ENCODE assay signal across 17 cellular contexts in genomic region chr10:112969542-112969941, GRCh38.
"Had no signal": no experiment of that assay in that cellular context is flagged by ENCODE, and none has a peak within 500 bp of the region (broad histone marks: within the 10 kb centered on the region; RNA-seq: fewer than 3 reads in every experiment).

No MANE protein-coding gene starts in this region.

- H3K36me3 Mint-ChIP-seq: stimulated activated effector memory CD8-positive, alpha-beta T cell treated with anti-CD3 and anti-CD28 coated beads, Interleukin-12 subunit alpha, Interleukin-12 subunit beta, amount 100 ng/mL, for 72 hours had no signal

- H3K4me1 ChIP-seq: foreskin keratinocyte, pancreas, uterus had no signal

- H3K36me3 ChIP-seq: breast epithelium, pancreas, uterus had no signal

- H3K4me1 Mint-ChIP-seq: activated B cell treated with CpG ODN at 0.5 μM for 24 hours; activated CD4-positive, alpha-beta T cell treated with anti-CD3 and anti-CD28 coated beads, Interleukin-2, amount 10 ng/mL, durations not matched to agents 24 days and 14 days; activated naive CD8-positive, alpha-beta T cell treated with anti-CD3 and anti-CD28 coated beads, Interleukin-2, amount 50 U/mL, for 24 hours; naive thymus-derived CD4-positive, alpha-beta T cell had no signal

- H3K4me3 ChIP-seq: breast epithelium, lung, pancreas, thoracic aorta, uterus had no signal

- H3K27me3 ChIP-seq: breast epithelium, foreskin keratinocyte, pancreas, uterus had no signal

- H3K4me3 Mint-ChIP-seq: activated B cell treated with CpG ODN at 0.5 μM for 24 hours; activated CD4-positive, alpha-beta T cell treated with anti-CD3 and anti-CD28 coated beads, Interleukin-2, amount 10 ng/mL, durations not matched to agents 24 days and 14 days; activated CD8-positive, alpha-beta T cell treated with anti-CD3 and anti-CD28 coated beads, Interleukin-2, amount 10 ng/mL, durations not matched to agents 7 days and 5 days; activated naive CD8-positive, alpha-beta T cell treated with anti-CD3 and anti-CD28 coated beads, Interleukin-2, amount 50 U/mL, for 24 hours; naive thymus-derived CD4-positive, alpha-beta T cell; stimulated activated effector memory CD8-positive, alpha-beta T cell treated with anti-CD3 and anti-CD28 coated beads, Interleukin-12 subunit alpha, Interleukin-12 subunit beta, amount 100 ng/mL, for 72 hours had no signal

- H3K9me3 ChIP-seq: breast epithelium, pancreas, thoracic aorta, uterus had no signal

- H3K27ac ChIP-seq: foreskin keratinocyte, pancreas, thoracic aorta, uterus had no signal

- H3K9me3 Mint-ChIP-seq: activated B cell treated with CpG ODN at 0.5 μM for 24 hours; activated CD4-positive, alpha-beta T cell treated with anti-CD3 and anti-CD28 coated beads, Interleukin-2, amount 10 ng/mL, durations not matched to agents 24 days and 14 days; activated naive CD8-positive, alpha-beta T cell treated with anti-CD3 and anti-CD28 coated beads, Interleukin-2, amount 50 U/mL, for 24 hours; stimulated activated effector memory CD8-positive, alpha-beta T cell treated with anti-CD3 and anti-CD28 coated beads, Interleukin-12 subunit alpha, Interleukin-12 subunit beta, amount 100 ng/mL, for 72 hours had no signal

- H3K27ac Mint-ChIP-seq: activated B cell treated with CpG ODN at 0.5 μM for 24 hours; activated CD4-positive, alpha-beta T cell treated with anti-CD3 and anti-CD28 coated beads, Interleukin-2, amount 10 ng/mL, durations not matched to agents 24 days and 14 days; activated CD8-positive, alpha-beta T cell treated with anti-CD3 and anti-CD28 coated beads, Interleukin-2, amount 10 ng/mL, durations not matched to agents 7 days and 5 days; activated naive CD8-positive, alpha-beta T cell treated with anti-CD3 and anti-CD28 coated beads, Interleukin-2, amount 50 U/mL, for 24 hours; naive thymus-derived CD4-positive, alpha-beta T cell; stimulated activated effector memory CD8-positive, alpha-beta T cell treated with anti-CD3 and anti-CD28 coated beads, Interleukin-12 subunit alpha, Interleukin-12 subunit beta, amount 100 ng/mL, for 72 hours had no signal

- DNase-seq: activated B cell treated with CpG ODN at 0.5 μM for 24 hours; activated CD4-positive, alpha-beta T cell treated with anti-CD3 and anti-CD28 coated beads, Interleukin-2, amount 10 ng/mL, durations not matched to agents 24 days and 14 days; activated CD8-positive, alpha-beta T cell treated with anti-CD3 and anti-CD28 coated beads, Interleukin-2, amount 10 ng/mL, durations not matched to agents 7 days and 5 days; activated naive CD4-positive, alpha-beta T cell treated with Interleukin-2 at 50 U/mL for 16 hours; activated naive CD8-positive, alpha-beta T cell treated with anti-CD3 and anti-CD28 coated beads, Interleukin-2, amount 50 U/mL, for 24 hours; aorta; cerebellar nuclear complex; effector CD8-positive, alpha-beta T cell; foreskin keratinocyte; left cardiac atrium; naive thymus-derived CD4-positive, alpha-beta T cell; pancreas; uterus had no signal
